In genomic region chr22:35208003-35208402, GRCh38 we compare ENCODE assay signal across 25 cellular contexts. TPM values are rescaled to one million over a fixed set of nuclear protein-coding genes. Genes with fewer than 3 reads are reported as not detected.
DNase-seq lines count a peak whose midpoint lies in the region; ATAC-seq, FAIRE-seq and TF ChIP-seq lines count a peak whose summit lies in the region.
"Had no signal": no experiment of that assay in that cellular context is flagged by ENCODE, and none has a peak within 500 bp of the region (broad histone marks: within the 10 kb centered on the region; RNA-seq: fewer than 3 reads in every experiment).

No MANE protein-coding gene starts in this region.

- H3K27ac ChIP-seq in HepG2 (ENCODE audit: extremely low read length, insufficient read depth, low read length) (no peak overlapping the region), right lobe of liver (no peak overlapping the region), endodermal cell (ENCODE audit: low read depth, low read length) (no peak overlapping the region)
- H3K27ac ChIP-seq: 22Rv1, A549, BLaER1 had no signal

- TF ChIP-seq EP300 in HepG2 (IDR thresholded peaks at IDR 0.05; ENCODE audit: low read depth in 2 of 2, low read length in 2 of 2) (no peak), HepG2 (CRISPR knock-in tag; IDR thresholded peaks at IDR 0.05; ENCODE audit: borderline replicate concordance) (no peak)

- CTCF ChIA-PET in HepG2 (lab: Yijun Ruan, JAX; ENCODE audit: low intra/inter-chr PET ratio, low total read pairs) = no interaction called here

- H3K9me3 Mint-ChIP-seq in endodermal cell = no peaks in the 10 kb centered on the region
- H3K9me3 Mint-ChIP-seq: CD4-positive, CD25-positive, alpha-beta regulatory T cell; CD8-positive, alpha-beta memory T cell had no signal

- no TSS peak for BruUV-seq in HepG2 (replicated peaks; lab: Mats Ljungman, UMichigan)

- DNase-seq in HepG2 (ENCODE audit: low spot score) = no peak
- DNase-seq in right lobe of liver = no peak
- DNase-seq in endodermal cell = peak; percentile 55
- DNase-seq in activated naive CD4-positive, alpha-beta T cell treated with Interleukin-2 at 50 U/mL for 16 hours = no peak
- no peak for DNase-seq in AG20443 (ENCODE audit: low spot score)
- DNase-seq: BE2C; C1 segment of cervical spinal cord; CD4-positive, alpha-beta memory T cell; CD4-positive, CD25-positive, alpha-beta regulatory T cell; CD8-positive, alpha-beta memory T cell; COR-L47; DMS 273 treated with DMSO at 0.1 percent for 48 hours; DMS153; DMS53; DMS79; DND-41; EL; GDM1 had no signal

- no peak overlapping the region for H3K4me3 ChIP-seq in HepG2 (replicated peaks in 1 of 3; ENCODE audit: insufficient read depth in 1 of 3, low read depth in 2 of 3, low read length in 3 of 3)
- no peak overlapping the region for H3K4me3 ChIP-seq in right lobe of liver
- no peak overlapping the region for H3K4me3 ChIP-seq in endodermal cell (ENCODE audit: low read length)
- H3K4me3 ChIP-seq: A549, BLaER1, GM12878 had no signal

- H3K79me2 ChIP-seq in HepG2 (ENCODE audit: insufficient read depth, low read length) = no peaks in the 10 kb centered on the region

- WGBS in HepG2 (ENCODE audit: low lambda C conversion rate) = 20% methylated on average over 1 of the region's 4 CpGs
- WGBS in right lobe of liver (ENCODE audit: insufficient coverage, low coverage, low lambda C conversion rate, missing lambda C conversion rate) = 50% methylated on average over 1 of the region's 4 CpGs
- 79 to 90% methylated on average over 4 of the region's 4 CpGs for WGBS in endodermal cell (ENCODE audit: insufficient coverage in 1 of 2, insufficient read length in 1 of 2), 2 experiments

- H3K27me3 ChIP-seq in HepG2 (ENCODE audit: control insufficient read depth in 1 of 2, insufficient read depth in 2 of 2, low read length in 2 of 2) = no peaks in the 10 kb centered on the region
- no peaks in the 10 kb centered on the region for H3K27me3 ChIP-seq in right lobe of liver
- H3K27me3 ChIP-seq in endodermal cell (ENCODE audit: control insufficient read depth, insufficient read depth, low read length, poor library complexity, severe bottlenecking) = no peaks in the 10 kb centered on the region
- H3K27me3 ChIP-seq: BE2C, BLaER1 had no signal

- H3K4me3 Mint-ChIP-seq in endodermal cell = no peak overlapping the region
- H3K4me3 Mint-ChIP-seq: CD14-positive monocyte; CD4-positive, alpha-beta memory T cell; CD8-positive, alpha-beta memory T cell had no signal

- H3K27me3 Mint-ChIP-seq in endodermal cell (ENCODE audit: insufficient read depth) = peaks cover 7% of the 10 kb centered on the region

- no peak overlapping the region for H3K4me2 ChIP-seq in HepG2 (ENCODE audit: low read depth, low read length)
- H3K4me2 ChIP-seq: A549, BLaER1 had no signal

- intact Hi-C loops in HepG2 (cut with micrococcal nuclease; ENCODE audit: unreplicated experiment) = no loop called here
- intact Hi-C loops in right lobe of liver (cut with DNase I) = no loop called here

- no peak for FAIRE-seq in HepG2 (lab: Jason Lieb, UNC)
- FAIRE-seq: A549, GM12878, GM12892, GM18507 had no signal

- H3K36me3 Mint-ChIP-seq in endodermal cell (ENCODE audit: low read depth) = no peaks in the 10 kb centered on the region
- H3K36me3 Mint-ChIP-seq: CD14-positive monocyte; CD4-positive, alpha-beta memory T cell; CD4-positive, CD25-positive, alpha-beta regulatory T cell; CD8-positive, alpha-beta memory T cell had no signal

- H3K4me1 ChIP-seq in HepG2 (ENCODE audit: insufficient read depth, low read length) (0 out of 2 replicates have a peak, but pooled peaks cover 7% of the 10 kb centered on the region), right lobe of liver (no peaks in the 10 kb centered on the region), endodermal cell (ENCODE audit: control insufficient read depth, insufficient read depth, low read length) (peaks cover 9% of the 10 kb centered on the region)
- H3K4me1 ChIP-seq: A549, BE2C, BLaER1 had no signal

- ATAC-seq in HepG2 (peak; percentile 82), right lobe of liver (no peak)
- ATAC-seq: A549, GM12878 had no signal

- TF ChIP-seq RAD21 in HepG2 (CRISPR knock-in tag; IDR thresholded peaks at IDR 0.05) = no peak

- POLR2A ChIA-PET in HepG2 (lab: Yijun Ruan, JAX) = no interaction called here

- no peak for TF ChIP-seq POLR2A in HepG2 (IDR thresholded peaks at IDR 0.05; ENCODE audit: insufficient read depth in 1 of 2, low read depth in 2 of 2, low read length in 2 of 2)
- no peak for TF ChIP-seq POLR2A in right lobe of liver (IDR thresholded peaks at IDR 0.05)

- in situ Hi-C loops in HepG2 (cut with HindIII; ENCODE audit: extremely low pct_ligation_motif_present, low pct_unique_long_range_greater_than_20kb) = no loop called here

- H3K9me3 ChIP-seq in HepG2 (ENCODE audit: low read length) (no peaks in the 10 kb centered on the region), right lobe of liver (no peaks in the 10 kb centered on the region), endodermal cell (ENCODE audit: control insufficient read depth, low read length) (no peaks in the 10 kb centered on the region)
- H3K9me3 ChIP-seq: A549, BE2C, BLaER1 had no signal

- no peak overlapping the region for H2AFZ ChIP-seq in HepG2 (ENCODE audit: low read length)

- no peaks in the 10 kb centered on the region; the same call in 1 of the 2 replicates for H4K20me1 ChIP-seq in HepG2 (ENCODE audit: insufficient read depth, low read length)
- H4K20me1 ChIP-seq: BLaER1 had no signal

- peaks cover 15% of the 10 kb centered on the region for H3K4me1 Mint-ChIP-seq in endodermal cell
- H3K4me1 Mint-ChIP-seq: CD14-positive monocyte; CD4-positive, alpha-beta memory T cell; CD4-positive, CD25-positive, alpha-beta regulatory T cell; CD8-positive, alpha-beta memory T cell had no signal

- H3K36me3 ChIP-seq in HepG2 (replicated peaks in 1 of 2; ENCODE audit: control insufficient read depth in 1 of 2, insufficient read depth in 2 of 2, low read length in 2 of 2) (peaks cover 0 to 4% of the 10 kb centered on the region in 2 experiments; a peak in 3 of 5 replicates), right lobe of liver (no peaks in the 10 kb centered on the region), endodermal cell (ENCODE audit: control insufficient read depth, insufficient read depth, low read length) (no peaks in the 10 kb centered on the region)
- H3K36me3 ChIP-seq: BE2C, BLaER1 had no signal

- no peak overlapping the region for H3K9ac ChIP-seq in HepG2 (ENCODE audit: insufficient read depth, low read depth, low read length)
- H3K9ac ChIP-seq in endodermal cell (ENCODE audit: extremely low read depth, low read length, poor library complexity, severe bottlenecking) = no peak overlapping the region
- H3K9ac ChIP-seq: BLaER1 had no signal

- TF ChIP-seq CTCF in HepG2 (CRISPR knock-in tag; IDR thresholded peaks at IDR 0.05) (no peak), right lobe of liver (IDR thresholded peaks at IDR 0.05) (no peak), endodermal cell (conservative IDR thresholded peaks at IDR 0.05) (peak; percentile 43)

- no peak overlapping the region for H3K27ac Mint-ChIP-seq in endodermal cell
- H3K27ac Mint-ChIP-seq: CD14-positive monocyte; CD4-positive, alpha-beta memory T cell; CD4-positive, CD25-positive, alpha-beta regulatory T cell; CD8-positive, alpha-beta memory T cell had no signal

TF ChIP-seq in HepG2, 621 proteins besides CTCF, POLR2A, EP300 and RAD21 (continues in another document):
- TF ChIP-seq KDM6A (CRISPR knock-in tag; IDR thresholded peaks at IDR 0.05; ENCODE audit: low read depth) (no peak), ZMAT5 (CRISPR knock-in tag; IDR thresholded peaks at IDR 0.05; ENCODE audit: borderline replicate concordance, low read depth) (no peak), YEATS4 (CRISPR knock-in tag; IDR thresholded peaks at IDR 0.05; ENCODE audit: borderline replicate concordance) (no peak), KDM5B (CRISPR knock-in tag; IDR thresholded peaks at IDR 0.05; ENCODE audit: borderline replicate concordance) (no peak), ESRRA (CRISPR knock-in tag; IDR thresholded peaks at IDR 0.05; ENCODE audit: low read depth) (no peak), ZEB1 (IDR thresholded peaks at IDR 0.05; ENCODE audit: insufficient replicate concordance, low read depth) (no peak)

RNA-seq across cellular contexts. Expression of gene HMGXB4, which starts 49.3 kb away (rescaled TPM):
- 13.9 and 14.4 TPM in 2 replicates for total RNA-seq in HepG2 (2016; rRNA removed; fragmentation: Illumina TruSeq; extraction: Trizol)
- 4.6 and 5.0 TPM in 2 replicates for total RNA-seq in HepG2 (2016; cell fraction: cytosol; rRNA removed; fragmentation: Illumina TruSeq; extraction: Trizol; ENCODE audit: low read depth)
- 14.4 and 14.9 TPM in 2 replicates for total RNA-seq in HepG2 (2016; cell fraction: insoluble cytoplasmic fraction; rRNA removed; fragmentation: Illumina TruSeq; extraction: Trizol)
- 7.8 and 8.6 TPM in 2 replicates for total RNA-seq in HepG2 (2016; cell fraction: membrane; rRNA removed; fragmentation: Illumina TruSeq; extraction: Trizol)
- 19.3 and 22.2 TPM in 2 replicates for total RNA-seq in HepG2 (2016; cell fraction: nucleus; rRNA removed; fragmentation: Illumina TruSeq; extraction: Trizol)
- 12.1 and 16.3 TPM in 2 replicates for polyA plus RNA-seq in HepG2 (2011; rRNA removed)
- polyA plus RNA-seq in HepG2 (2011; cell fraction: cytosol; rRNA removed) = 6.8 and 8.2 TPM in 2 replicates
- 15.1 and 15.5 TPM in 2 replicates for polyA plus RNA-seq in HepG2 (2011; cell fraction: nucleus; rRNA removed)
- 8.7 and 12.7 TPM in 2 replicates for polyA plus RNA-seq in HepG2 (2012)
- polyA plus RNA-seq in HepG2 (2016; cell fraction: cytosol; fragmentation: Illumina TruSeq; extraction: Trizol; ENCODE audit: low read depth) = 0.37 and 0.62 TPM in 2 replicates
- 16.2 and 17.1 TPM in 2 replicates for polyA plus RNA-seq in HepG2 (2016; cell fraction: insoluble cytoplasmic fraction; fragmentation: Illumina TruSeq; extraction: Trizol; ENCODE audit: low read depth)
- polyA plus RNA-seq in HepG2 (2016; cell fraction: membrane; fragmentation: Illumina TruSeq; extraction: Trizol; ENCODE audit: low read depth) = 2.7 and 2.9 TPM in 2 replicates
- 24.2 and 30.5 TPM in 2 replicates for polyA plus RNA-seq in HepG2 (2016; cell fraction: nucleus; fragmentation: Illumina TruSeq; extraction: Trizol; ENCODE audit: insufficient read depth, low read depth)
- polyA minus RNA-seq in HepG2 (2011; rRNA and poly(A)+ RNA removed; ENCODE audit: low replicate concordance) = 38.9 and 39.2 TPM in 2 replicates
- polyA minus RNA-seq in HepG2 (2011; cell fraction: cytosol; rRNA and poly(A)+ RNA removed) = 8.6 and 10.1 TPM in 2 replicates
- 59.7 and 70.8 TPM in 2 replicates for polyA minus RNA-seq in HepG2 (2011; cell fraction: nucleus; rRNA and poly(A)+ RNA removed)
- 1 to 10 TPM; 4.6 to 8.2 (median 5.7) TPM for total RNA-seq in right lobe of liver
- total RNA-seq in endodermal cell = 10 to 100 TPM; 36.2 to 58.9 TPM
- 49.8 TPM for polyA plus RNA-seq in endodermal cell (2013, experiment 1 of 2)
- polyA plus RNA-seq in endodermal cell (2013, experiment 2 of 2) = 50.5 TPM
